9 cellular contexts compared by ENCODE assay signal in genomic region chr17:73142763-73143395, GRCh38. TPM values are rescaled to one million over a fixed set of nuclear protein-coding genes. Genes with fewer than 3 reads are reported as not detected.
A peak's percentile ranks its signal among the peaks of the same experiment; 100 is the strongest.
DNase-seq lines count a peak whose midpoint lies in the region; ATAC-seq, FAIRE-seq and TF ChIP-seq lines count a peak whose summit lies in the region.
"Had no signal": no experiment of that assay in that cellular context is flagged by ENCODE, and none has a peak within 500 bp of the region (broad histone marks: within the 10 kb centered on the region; RNA-seq: fewer than 3 reads in every experiment).

No MANE protein-coding gene starts in this region.

- H3K36me3 Mint-ChIP-seq in H9 (ENCODE audit: insufficient read depth in 1 of 3, low read depth in 3 of 3): peaks cover 0 to 6% (median 5%) of the 10 kb centered on the region in 3 experiments; a peak in 3 of 7 replicates

- H3K4me2 ChIP-seq in H9 (ENCODE audit: insufficient read depth, insufficient read length, low read length): no peak overlapping the region

- no peak overlapping the region for H2BK20ac ChIP-seq in H9 (ENCODE audit: low read depth, low read length, poor library complexity, severe bottlenecking)

- H2AFZ ChIP-seq in H9 (ENCODE audit: low read length): no peak overlapping the region

- ATAC-seq in SK-N-SH treated with all-trans-retinoic acid at 6 μM for 48 hours (peak; percentile 70), esophagus mucosa (peak; percentile 25)

- no peak overlapping the region for H3T11ph ChIP-seq in H9 (ENCODE audit: low read length)

- WGBS in H9 (ENCODE audit: extremely low coverage, insufficient read length, low lambda C conversion rate): no CpG with 5 or more reads among the region's 7 CpGs

- FAIRE-seq in urothelium cell line (lab: Jason Lieb, UNC): peak; percentile 89

- no peak overlapping the region for H3K14ac ChIP-seq in H9 (ENCODE audit: insufficient read depth, low read length)

- no peak overlapping the region for H4K8ac ChIP-seq in H9 (replicated peaks; ENCODE audit: insufficient read length, low read depth, low read length)

- H3K9me3 ChIP-seq in H9 (ENCODE audit: control insufficient read depth, low read depth, low read length) (no peaks in the 10 kb centered on the region), HAP-1 (no peaks in the 10 kb centered on the region; the same call in 1 of the 2 replicates)

- 0 out of 4 replicates have a peak, but pooled peaks cover 0 to 3% of the 10 kb centered on the region in 2 experiments for H3K4me1 Mint-ChIP-seq in H9

- H2AK5ac ChIP-seq in H9 (ENCODE audit: insufficient read length, low read length): no peak overlapping the region

- no peaks in the 10 kb centered on the region for H3K79me1 ChIP-seq in H9 (ENCODE audit: insufficient read depth, low read depth, low read length, poor library complexity, severe bottlenecking)

- no peak overlapping the region for H3K18ac ChIP-seq in H9 (ENCODE audit: insufficient read length, low read depth, low read length)

- H3K4ac ChIP-seq in H9 (ENCODE audit: low read depth, low read length): no peak overlapping the region

- no peak overlapping the region for H3K23ac ChIP-seq in H9 (ENCODE audit: insufficient read length, low read depth, low read length)

- no peak overlapping the region for H3K4me3 ChIP-seq in HAP-1
- H3K4me3 ChIP-seq: coronary artery had no signal

- H3K23me2 ChIP-seq in H9 (ENCODE audit: insufficient read length, low read depth, low read length, poor library complexity, severe bottlenecking): peaks cover 4% of the 10 kb centered on the region

- H3K4me3 Mint-ChIP-seq in H9: no peak overlapping the region

- no peaks in the 10 kb centered on the region for H3K79me2 ChIP-seq in H9 (ENCODE audit: insufficient read depth, low read length)

- no peak overlapping the region for H3K27ac Mint-ChIP-seq in H9

- no peak for TF ChIP-seq CTCF in H9 (conservative IDR thresholded peaks at IDR 0.05)

- peaks cover 4 to 10% of the 10 kb centered on the region in 2 experiments; a peak in 4 of 5 replicates for H3K9me3 Mint-ChIP-seq in H9

- H4K5ac ChIP-seq in H9 (ENCODE audit: insufficient read length, low read depth, low read length): no peak overlapping the region

- no peaks in the 10 kb centered on the region for H3K27me3 ChIP-seq in H9 (ENCODE audit: insufficient read depth, low read length)
- H3K27me3 ChIP-seq in HAP-1 (ENCODE audit: low read depth): no peaks in the 10 kb centered on the region; the same call in 1 of the 2 replicates

- no peaks in the 10 kb centered on the region for H3K36me3 ChIP-seq in HAP-1 (replicated peaks)

- peak; percentile 42 for DNase-seq in stimulated activated CD4-positive, alpha-beta T cell treated with anti-CD3 and anti-CD28 coated beads, Interleukin-15, amount 100 ng/mL, for 24 hours
- DNase-seq in stimulated activated CD4-positive, alpha-beta T cell treated with anti-CD3 and anti-CD28 coated beads, Interleukin-2, amount 100 ng/mL, for 48 hours: no peak
- DNase-seq in urothelium cell line (ENCODE audit: low spot score) (peak; percentile 65), DMS79 (lab: John Stamatoyannopoulos, UW) (no peak), H9 (no peak), HAP-1 (ENCODE audit: low spot score in 2 of 2) (no peak)

- H4K20me1 ChIP-seq in H9 (ENCODE audit: control insufficient read depth, insufficient read depth, insufficient read length): no peaks in the 10 kb centered on the region

- H4K91ac ChIP-seq in H9 (ENCODE audit: insufficient read length, low read depth, low read length): no peak overlapping the region

- peaks cover 7% of the 10 kb centered on the region for H3K27me3 Mint-ChIP-seq in H9 (ENCODE audit: low read depth)

- in situ Hi-C loops in HAP-1 (cut with MboI; ENCODE audit: low sequenced_read_pairs): no loop called here

- H2BK5ac ChIP-seq in H9 (ENCODE audit: insufficient read length, low read length): no peak overlapping the region

- H3K56ac ChIP-seq in H9 (ENCODE audit: insufficient read length, low read depth, low read length): no peak overlapping the region

- no peak overlapping the region for H2BK120ac ChIP-seq in H9 (ENCODE audit: low read depth, low read length, poor library complexity, severe bottlenecking)

- H3K4me1 ChIP-seq in H9 (ENCODE audit: insufficient read depth, low read length) (no peaks in the 10 kb centered on the region), HAP-1 (no peaks in the 10 kb centered on the region)

- no peak overlapping the region for H2BK12ac ChIP-seq in H9 (ENCODE audit: insufficient read length, low read depth, low read length)

- H2BK15ac ChIP-seq in H9 (ENCODE audit: low read depth, low read length): no peak overlapping the region

- no peak overlapping the region for H3K9ac ChIP-seq in H9 (ENCODE audit: extremely low read depth, insufficient read length, low read length)

- no peak overlapping the region for H3K27ac ChIP-seq in H9 (ENCODE audit: insufficient read length, low read depth, low read length)

TF ChIP-seq in SK-N-SH treated with all-trans-retinoic acid at 6 μM for 48 hours, 23 proteins besides CTCF, POLR2A, EP300 and RAD21 (continues in another document):
- no peak for TF ChIP-seq RARB (CRISPR knock-in tag; IDR thresholded peaks at IDR 0.05)
- TF ChIP-seq TCF4 (CRISPR knock-in tag; IDR thresholded peaks at IDR 0.05; ENCODE audit: borderline replicate concordance): no peak
- TF ChIP-seq ZFP30 (CRISPR knock-in tag; IDR thresholded peaks at IDR 0.05): no peak
- TF ChIP-seq CREB5 (CRISPR knock-in tag; IDR thresholded peaks at IDR 0.05; ENCODE audit: low read depth): no peak
- TF ChIP-seq BACH2 (CRISPR knock-in tag; IDR thresholded peaks at IDR 0.05; ENCODE audit: borderline replicate concordance): no peak
- no peak for TF ChIP-seq CSRNP3 (CRISPR knock-in tag; IDR thresholded peaks at IDR 0.05)
- TF ChIP-seq OSR1 (CRISPR knock-in tag; IDR thresholded peaks at IDR 0.05): no peak
- no peak for TF ChIP-seq PATZ1 (CRISPR knock-in tag; IDR thresholded peaks at IDR 0.05; ENCODE audit: borderline replicate concordance)
- no peak for TF ChIP-seq SNAI2 (CRISPR knock-in tag; IDR thresholded peaks at IDR 0.05)
- TF ChIP-seq TOX (CRISPR knock-in tag; IDR thresholded peaks at IDR 0.05; ENCODE audit: borderline replicate concordance): no peak

RNA-seq across cellular contexts. Expression of gene SSTR2, which starts 21.9 kb away (rescaled TPM):
- total RNA-seq in esophagus mucosa (not detected), H9 (2021) (2.0 TPM in 2 replicates)

RNA-seq across cellular contexts. Expression of gene COG1, which starts 50.0 kb away (rescaled TPM):
- total RNA-seq in esophagus mucosa (15.9 TPM), H9 (2021) (23.2 and 26.5 TPM in 2 replicates)

RNA-seq across cellular contexts. Expression of gene SLC39A11, which starts 50.4 kb away (rescaled TPM):
- total RNA-seq in esophagus mucosa (32.8 TPM), H9 (2021) (14.5 and 15.2 TPM in 2 replicates)

Comparison
In these comparisons a context has a peak if more than half of its experiments do, and no peak if none do; other contexts are left out.
1. DNase-seq: peak in stimulated activated CD4-positive, alpha-beta T cell treated with anti-CD3 and anti-CD28 coated beads, Interleukin-15, amount 100 ng/mL, for 24 hours (single experiment) and urothelium cell line (single experiment); none in stimulated activated CD4-positive, alpha-beta T cell treated with anti-CD3 and anti-CD28 coated beads, Interleukin-2, amount 100 ng/mL, for 48 hours (0 of 2), DMS79 (single experiment), H9 (single experiment) and HAP-1 (0 of 2).